1 cellular context compared by ENCODE assay signal in the genomic region with DNA sequence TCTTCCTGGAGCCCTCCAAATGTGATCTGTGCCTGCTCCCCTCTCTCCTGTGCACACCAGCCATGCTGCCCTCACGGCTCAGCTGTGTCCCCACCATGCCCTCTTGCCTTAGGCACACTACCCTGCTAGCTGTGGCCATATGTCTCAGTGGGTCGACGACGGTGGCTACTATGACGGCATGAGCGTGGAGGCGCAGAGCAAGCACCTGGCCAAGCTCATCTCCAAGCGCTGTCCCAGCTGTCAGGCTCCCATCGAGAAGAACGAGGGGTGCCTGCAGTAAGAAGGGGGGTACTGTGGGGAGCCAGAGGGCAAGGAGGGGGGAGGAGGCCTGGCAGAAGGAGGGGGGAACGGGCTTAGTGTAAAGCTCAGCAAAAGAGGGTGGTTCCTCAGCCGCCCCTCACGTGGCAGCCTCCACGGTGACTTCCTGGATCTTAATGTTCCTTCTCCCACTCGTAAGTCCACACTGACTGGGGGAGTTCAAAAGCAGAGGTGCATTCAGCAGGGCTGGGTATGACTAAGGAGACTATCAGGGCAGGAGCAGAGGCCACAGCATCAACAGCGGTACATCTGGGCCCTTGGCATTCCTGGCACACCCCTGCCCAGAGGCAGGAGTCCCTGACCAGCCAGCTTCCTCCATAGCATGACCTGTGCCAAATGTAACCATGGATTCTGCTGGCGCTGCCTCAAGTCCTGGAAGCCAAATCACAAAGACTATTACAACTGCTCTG.
A peak's percentile ranks its signal among the peaks of the same experiment; 100 is the strongest.
TF ChIP-seq lines count a peak whose summit lies in the region.

No MANE protein-coding gene starts in this region.

TF ChIP-seq in GM12878, 131 proteins besides CTCF, POLR2A, EP300 and RAD21:
- 0 out of 2 replicates have a peak, but pooled peaks have one; percentile 3 for TF ChIP-seq POLR2AphosphoS5 (IDR thresholded peaks at IDR 0.05; ENCODE audit: low read length)
- TF ChIP-seq, protein P1, sequence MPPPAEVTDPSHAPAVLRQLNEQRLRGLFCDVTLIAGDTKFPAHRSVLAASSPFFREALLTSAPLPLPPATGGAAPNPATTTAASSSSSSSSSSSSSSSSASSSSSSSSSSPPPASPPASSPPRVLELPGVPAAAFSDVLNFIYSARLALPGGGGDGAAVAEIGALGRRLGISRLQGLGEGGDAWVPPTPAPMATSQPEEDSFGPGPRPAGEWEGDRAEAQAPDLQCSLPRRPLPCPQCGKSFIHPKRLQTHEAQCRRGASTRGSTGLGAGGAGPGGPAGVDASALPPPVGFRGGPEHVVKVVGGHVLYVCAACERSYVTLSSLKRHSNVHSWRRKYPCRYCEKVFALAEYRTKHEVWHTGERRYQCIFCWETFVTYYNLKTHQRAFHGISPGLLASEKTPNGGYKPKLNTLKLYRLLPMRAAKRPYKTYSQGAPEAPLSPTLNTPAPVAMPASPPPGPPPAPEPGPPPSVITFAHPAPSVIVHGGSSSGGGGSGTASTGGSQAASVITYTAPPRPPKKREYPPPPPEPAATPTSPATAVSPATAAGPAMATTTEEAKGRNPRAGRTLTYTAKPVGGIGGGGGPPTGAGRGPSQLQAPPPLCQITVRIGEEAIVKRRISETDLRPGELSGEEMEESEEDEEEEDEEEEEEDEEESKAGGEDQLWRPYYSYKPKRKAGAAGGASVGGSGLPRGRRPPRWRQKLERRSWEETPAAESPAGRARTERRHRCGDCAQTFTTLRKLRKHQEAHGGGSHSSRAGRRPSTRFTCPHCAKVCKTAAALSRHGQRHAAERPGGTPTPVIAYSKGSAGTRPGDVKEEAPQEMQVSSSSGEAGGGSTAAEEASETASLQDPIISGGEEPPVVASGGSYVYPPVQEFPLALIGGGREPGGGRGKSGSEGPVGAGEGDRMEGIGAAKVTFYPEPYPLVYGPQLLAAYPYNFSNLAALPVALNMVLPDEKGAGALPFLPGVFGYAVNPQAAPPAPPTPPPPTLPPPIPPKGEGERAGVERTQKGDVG (CRISPR knock-in tag; IDR thresholded peaks at IDR 0.05), result no peak
